Comparison of ENCODE assay signal across 9 cellular contexts in the genomic region with DNA sequence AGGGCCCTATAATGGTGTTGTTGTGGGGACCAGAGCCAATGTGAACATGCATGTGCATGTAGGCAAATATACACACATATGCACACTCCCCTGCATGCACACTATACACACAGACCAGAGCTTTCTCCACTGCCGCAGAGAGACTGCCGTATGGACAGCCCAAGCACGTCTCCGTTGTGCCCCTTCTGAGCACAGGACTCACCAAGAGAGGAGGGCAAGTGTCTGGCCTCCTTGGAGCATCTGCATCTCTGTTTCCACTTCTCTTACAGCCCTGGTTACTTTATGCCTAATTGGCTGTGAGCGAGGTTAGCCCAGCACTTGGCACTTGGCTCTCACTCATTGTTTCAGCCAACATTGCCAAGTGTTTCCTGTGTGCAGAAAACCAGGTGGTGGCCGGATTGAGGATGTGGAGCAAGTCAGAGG. TPM values are rescaled to one million over a fixed set of nuclear protein-coding genes. Genes with fewer than 3 reads are reported as not detected.
DNase-seq lines count a peak whose midpoint lies in the region; ATAC-seq and TF ChIP-seq lines count a peak whose summit lies in the region.
"Had no signal": no experiment of that assay in that cellular context is flagged by ENCODE, and none has a peak within 500 bp of the region (broad histone marks: within the 10 kb centered on the region; RNA-seq: fewer than 3 reads in every experiment).

No MANE protein-coding gene starts in this region.

- no peak for DNase-seq in activated T-cell treated with anti-CD3 and anti-CD28 coated beads, Interleukin-2, amount 50 U/mL, for 24 hours
- no peak for DNase-seq in activated T-cell treated with anti-CD3 and anti-CD28 coated beads, Interleukin-2, amount 50 U/mL, for 48 hours
- peak; percentile 59 for DNase-seq in activated CD4-positive, alpha-beta memory T cell treated with anti-CD3 and anti-CD28 coated beads, Interleukin-2, amount 10 ng/mL, durations not matched to agents 7 days and 5 days
- no peak for DNase-seq in stimulated activated naive CD8-positive, alpha-beta T cell treated with anti-CD3 and anti-CD28 coated beads, Interleukin-15, amount 100 ng/mL, for 72 hours
- DNase-seq in NCI-H226, result no peak
- no peak for DNase-seq in stimulated activated naive CD4-positive, alpha-beta T cell (lab: John Stamatoyannopoulos, UW)
- no peak for DNase-seq in right atrium auricular region (ENCODE audit: low spot score)

- peaks cover 0 to 15% of the 10 kb centered on the region in 2 donors for H3K4me1 ChIP-seq in right atrium auricular region

- no peak for TF ChIP-seq CTCF in right atrium auricular region (IDR thresholded peaks at IDR 0.05)

- CTCF ChIA-PET in activated CD4-positive, alpha-beta memory T cell treated with anti-CD3 and anti-CD28 coated beads, Interleukin-2, amount 10 ng/mL, durations not matched to agents 7 days and 5 days (lab: Charles Lee), result interaction anchor here (1.0 to 1.5 kb wide), 5 partner anchors 11 to 73 kb away, joined by 3 to 4 read pairs (median 3); a partner anchor contains a TSS

- H3K4me3 ChIP-seq in right atrium auricular region, result no peak overlapping the region

- H3K4me3 Mint-ChIP-seq in activated T-cell treated with anti-CD3 and anti-CD28 coated beads, Interleukin-2, amount 50 U/mL, for 24 hours, result peak overlapping the region; percentile 41
- peak overlapping the region; percentile 44 for H3K4me3 Mint-ChIP-seq in activated CD4-positive, alpha-beta memory T cell treated with anti-CD3 and anti-CD28 coated beads, Interleukin-2, amount 10 ng/mL, durations not matched to agents 7 days and 5 days
- H3K4me3 Mint-ChIP-seq in stimulated activated naive CD8-positive, alpha-beta T cell treated with anti-CD3 and anti-CD28 coated beads, Interleukin-15, amount 100 ng/mL, for 72 hours, result peak overlapping the region; percentile 60 to 62

- H3K27ac ChIP-seq in right atrium auricular region, result peak overlapping the region in 1 of 2 donors; percentile 43

- no peaks in the 10 kb centered on the region for H3K27me3 Mint-ChIP-seq in activated T-cell treated with anti-CD3 and anti-CD28 coated beads, Interleukin-2, amount 50 U/mL, for 24 hours
- H3K27me3 Mint-ChIP-seq in activated CD4-positive, alpha-beta memory T cell treated with anti-CD3 and anti-CD28 coated beads, Interleukin-2, amount 10 ng/mL, durations not matched to agents 7 days and 5 days, result peaks cover 4% of the 10 kb centered on the region
- H3K27me3 Mint-ChIP-seq in stimulated activated naive CD8-positive, alpha-beta T cell treated with anti-CD3 and anti-CD28 coated beads, Interleukin-15, amount 100 ng/mL, for 72 hours, result no peaks in the 10 kb centered on the region

- H3K36me3 ChIP-seq in right atrium auricular region, result no peaks in the 10 kb centered on the region

- H3K9me3 ChIP-seq in right atrium auricular region, result no peaks in the 10 kb centered on the region

- H3K9me3 Mint-ChIP-seq in activated T-cell treated with anti-CD3 and anti-CD28 coated beads, Interleukin-2, amount 50 U/mL, for 24 hours, result no peaks in the 10 kb centered on the region
- H3K9me3 Mint-ChIP-seq in activated CD4-positive, alpha-beta memory T cell treated with anti-CD3 and anti-CD28 coated beads, Interleukin-2, amount 10 ng/mL, durations not matched to agents 7 days and 5 days, result peaks cover 11% of the 10 kb centered on the region
- peaks cover 0 to 6% of the 10 kb centered on the region in 2 donors for H3K9me3 Mint-ChIP-seq in stimulated activated naive CD8-positive, alpha-beta T cell treated with anti-CD3 and anti-CD28 coated beads, Interleukin-15, amount 100 ng/mL, for 72 hours

- peak overlapping the region; percentile 93 for H3K27ac Mint-ChIP-seq in activated T-cell treated with anti-CD3 and anti-CD28 coated beads, Interleukin-2, amount 50 U/mL, for 24 hours
- H3K27ac Mint-ChIP-seq in activated CD4-positive, alpha-beta memory T cell treated with anti-CD3 and anti-CD28 coated beads, Interleukin-2, amount 10 ng/mL, durations not matched to agents 7 days and 5 days, result peak overlapping the region; percentile 97
- peak overlapping the region; percentile 80 to 95 for H3K27ac Mint-ChIP-seq in stimulated activated naive CD8-positive, alpha-beta T cell treated with anti-CD3 and anti-CD28 coated beads, Interleukin-15, amount 100 ng/mL, for 72 hours

- POLR2A ChIA-PET in activated CD4-positive, alpha-beta memory T cell treated with anti-CD3 and anti-CD28 coated beads, Interleukin-2, amount 10 ng/mL, durations not matched to agents 7 days and 5 days (lab: Charles Lee), result interaction anchor here (0.6 to 3.0 kb wide), 11 partner anchors 9 to 453 kb away, joined by 3 to 25 read pairs (median 5); a partner anchor contains a TSS

- H3K36me3 Mint-ChIP-seq in activated T-cell treated with anti-CD3 and anti-CD28 coated beads, Interleukin-2, amount 50 U/mL, for 24 hours (ENCODE audit: low read depth), result no peaks in the 10 kb centered on the region
- H3K36me3 Mint-ChIP-seq in activated CD4-positive, alpha-beta memory T cell treated with anti-CD3 and anti-CD28 coated beads, Interleukin-2, amount 10 ng/mL, durations not matched to agents 7 days and 5 days (ENCODE audit: low read depth), result peaks cover 23% of the 10 kb centered on the region

- peak; percentile 3 for ATAC-seq in HG03039 (IDR thresholded peaks at IDR 0.05; ENCODE audit: unreplicated experiment)
- ATAC-seq in stimulated activated naive CD8-positive, alpha-beta T cell treated with anti-CD3 and anti-CD28 coated beads, Interleukin-15, amount 100 ng/mL, for 72 hours, result peak; percentile 2

- H3K4me1 Mint-ChIP-seq in activated T-cell treated with anti-CD3 and anti-CD28 coated beads, Interleukin-2, amount 50 U/mL, for 24 hours (ENCODE audit: low read depth), result peaks cover 83% of the 10 kb centered on the region
- peaks cover 83% of the 10 kb centered on the region for H3K4me1 Mint-ChIP-seq in activated CD4-positive, alpha-beta memory T cell treated with anti-CD3 and anti-CD28 coated beads, Interleukin-2, amount 10 ng/mL, durations not matched to agents 7 days and 5 days
- peaks cover 70% of the 10 kb centered on the region for H3K4me1 Mint-ChIP-seq in stimulated activated naive CD8-positive, alpha-beta T cell treated with anti-CD3 and anti-CD28 coated beads, Interleukin-15, amount 100 ng/mL, for 72 hours

- H3K27me3 ChIP-seq in right atrium auricular region, result no peaks in the 10 kb centered on the region

RNA-seq across cellular contexts. Expression of a gene that starts 30.4 kb away (rescaled TPM):
- 10 to 100 TPM; 30.8 to 32.7 TPM for total RNA-seq in activated CD4-positive, alpha-beta memory T cell treated with anti-CD3 and anti-CD28 coated beads, Interleukin-2, amount 10 ng/mL, durations not matched to agents 7 days and 5 days
- not detected for total RNA-seq in right atrium auricular region
- total RNA-seq: liver had no signal

RNA-seq across cellular contexts. Expression of a gene that starts 43.5 kb away (rescaled TPM):
- total RNA-seq in activated CD4-positive, alpha-beta memory T cell treated with anti-CD3 and anti-CD28 coated beads, Interleukin-2, amount 10 ng/mL, durations not matched to agents 7 days and 5 days, result 1 to 10 TPM; 1.4 to 1.6 TPM
- total RNA-seq in right atrium auricular region, result not detected
- total RNA-seq: liver had no signal

Comparison
In these comparisons a context has a peak if more than half of its experiments do, and no peak if none do; other contexts are left out.
1. RNA of a gene that starts 30.4 kb away (total RNA-seq): 30.8 to 32.7 TPM in activated CD4-positive, alpha-beta memory T cell treated with anti-CD3 and anti-CD28 coated beads, Interleukin-2, amount 10 ng/mL, durations not matched to agents 7 days and 5 days; not detected in right atrium auricular region; every median in the first group is over 10 times any median in the second.
2. Peak in every context shown above with its lines, with median percentiles within 50 percentile points of each other: H3K27ac Mint-ChIP-seq and H3K4me3 Mint-ChIP-seq.